12 cellular contexts compared by ENCODE assay signal in the genomic region with DNA sequence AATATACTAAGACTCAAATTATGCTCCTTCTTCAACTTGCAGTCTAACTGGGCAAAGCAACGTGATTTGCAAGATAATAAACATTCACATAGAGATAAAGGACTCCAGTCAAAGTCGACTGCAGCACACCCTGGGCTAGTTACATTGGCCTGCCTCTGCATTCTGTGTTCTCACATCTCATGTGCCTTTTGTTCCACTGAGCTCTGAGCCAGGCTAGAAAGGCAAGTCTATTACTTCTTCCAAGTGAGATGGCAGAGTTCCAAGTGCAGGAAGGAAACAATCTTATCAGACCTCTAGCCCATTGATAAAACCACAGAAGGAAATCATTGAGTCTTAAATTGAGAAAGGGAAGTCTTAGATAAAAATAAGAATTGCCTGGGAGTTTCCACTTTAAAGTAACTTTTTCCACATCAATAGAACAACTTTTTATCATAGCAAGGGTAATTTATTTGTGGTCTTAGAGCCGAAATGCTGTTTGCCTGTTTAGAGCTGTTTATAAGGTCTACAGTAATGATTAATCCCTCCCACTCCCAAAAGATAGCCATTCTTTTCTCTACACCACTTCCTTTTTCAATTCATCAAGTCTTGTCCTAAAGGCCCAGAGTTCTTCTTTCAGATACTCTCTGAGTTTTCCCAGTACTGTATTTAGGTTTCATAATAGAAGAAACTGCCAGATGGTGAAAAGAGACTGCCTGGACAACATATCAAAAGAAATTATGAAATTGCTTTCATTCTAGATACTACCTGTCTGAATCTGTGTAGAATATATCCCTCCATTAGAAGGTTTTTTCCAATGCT.
A peak's percentile ranks its signal among the peaks of the same experiment; 100 is the strongest.
DNase-seq lines count a peak whose midpoint lies in the region; ATAC-seq and TF ChIP-seq lines count a peak whose summit lies in the region.
"Had no signal": no experiment of that assay in that cellular context is flagged by ENCODE, and none has a peak within 500 bp of the region (broad histone marks: within the 10 kb centered on the region; RNA-seq: fewer than 3 reads in every experiment).

No MANE protein-coding gene starts in this region.

- peaks cover 38% of the 10 kb centered on the region for H3K27me3 ChIP-seq in BLaER1
- H3K27me3 ChIP-seq in brain microvascular endothelial cell (replicated peaks), result no peaks in the 10 kb centered on the region
- H3K27me3 ChIP-seq: sigmoid colon had no signal

- H3K9ac ChIP-seq in BLaER1, result no peak overlapping the region

- H3K4me3 Mint-ChIP-seq in activated T-helper 2 cell treated with anti-CD3 and anti-CD28 coated beads, Interferon-gamma antibody, Interleukin-2, Interleukin-4, amounts not matched to agents 10 μg/mL and 5 μg/mL and 100 μg/mL, durations not matched to agents 14 hours and 24 hours and 36 hours (ENCODE audit: low read depth), result no peak overlapping the region
- no peak overlapping the region for H3K4me3 Mint-ChIP-seq in activated naive CD4-positive, alpha-beta T cell treated with anti-CD3 and anti-CD28 coated beads, Interleukin-2, amount 10 ng/mL, durations not matched to agents 7 days and 5 days

- H3K36me3 ChIP-seq in BLaER1, result no peaks in the 10 kb centered on the region
- H3K36me3 ChIP-seq in brain microvascular endothelial cell (replicated peaks), result no peaks in the 10 kb centered on the region
- H3K36me3 ChIP-seq: sigmoid colon had no signal

- ATAC-seq in GM19467 (IDR thresholded peaks at IDR 0.05; ENCODE audit: unreplicated experiment), result peak; percentile 75
- peak; percentile 44 for ATAC-seq in HG03175 (IDR thresholded peaks at IDR 0.05; ENCODE audit: unreplicated experiment)

- in situ Hi-C loops in brain microvascular endothelial cell (cut with HindIII; ENCODE audit: low pct_ligation_motif_present, low sequenced_read_pairs), result no loop called here

- no peaks in the 10 kb centered on the region for H3K36me3 Mint-ChIP-seq in activated T-helper 2 cell treated with anti-CD3 and anti-CD28 coated beads, Interferon-gamma antibody, Interleukin-2, Interleukin-4, amounts not matched to agents 10 μg/mL and 5 μg/mL and 100 μg/mL, durations not matched to agents 14 hours and 24 hours and 36 hours (ENCODE audit: low read depth)
- no peaks in the 10 kb centered on the region for H3K36me3 Mint-ChIP-seq in activated naive CD4-positive, alpha-beta T cell treated with anti-CD3 and anti-CD28 coated beads, Interleukin-2, amount 10 ng/mL, durations not matched to agents 7 days and 5 days

- peak; percentile 31 for DNase-seq in brain microvascular endothelial cell
- DNase-seq in KG1 (lab: John Stamatoyannopoulos, UW), result no peak
- no peak for DNase-seq in activated T-helper 2 cell treated with anti-CD3 and anti-CD28 coated beads, Interferon-gamma antibody, Interleukin-2, Interleukin-4, amounts not matched to agents 10 μg/mL and 5 μg/mL and 100 μg/mL, durations not matched to agents 14 hours and 24 hours and 36 hours (ENCODE audit: low spot score)
- no peak for DNase-seq in NCI-H2196 treated with DMSO at 0.1 percent for 48 hours (lab: John Stamatoyannopoulos, UW; ENCODE audit: unreplicated experiment)
- DNase-seq in activated naive CD4-positive, alpha-beta T cell treated with anti-CD3 and anti-CD28 coated beads, Interleukin-2, amount 10 ng/mL, durations not matched to agents 7 days and 5 days, result no peak
- DNase-seq: activated effector memory CD4-positive, alpha-beta T cell treated with Interleukin-2 at 50 U/mL for 16 hours; AML-193; sigmoid colon; substantia nigra had no signal

- no peaks in the 10 kb centered on the region for H3K27me3 Mint-ChIP-seq in activated T-helper 2 cell treated with anti-CD3 and anti-CD28 coated beads, Interferon-gamma antibody, Interleukin-2, Interleukin-4, amounts not matched to agents 10 μg/mL and 5 μg/mL and 100 μg/mL, durations not matched to agents 14 hours and 24 hours and 36 hours (ENCODE audit: low read depth)
- no peaks in the 10 kb centered on the region for H3K27me3 Mint-ChIP-seq in activated naive CD4-positive, alpha-beta T cell treated with anti-CD3 and anti-CD28 coated beads, Interleukin-2, amount 10 ng/mL, durations not matched to agents 7 days and 5 days

- H3K27ac Mint-ChIP-seq in activated T-helper 2 cell treated with anti-CD3 and anti-CD28 coated beads, Interferon-gamma antibody, Interleukin-2, Interleukin-4, amounts not matched to agents 10 μg/mL and 5 μg/mL and 100 μg/mL, durations not matched to agents 14 hours and 24 hours and 36 hours, result no peak overlapping the region
- no peak overlapping the region for H3K27ac Mint-ChIP-seq in activated naive CD4-positive, alpha-beta T cell treated with anti-CD3 and anti-CD28 coated beads, Interleukin-2, amount 10 ng/mL, durations not matched to agents 7 days and 5 days

- H3K27ac ChIP-seq in BLaER1, result no peak overlapping the region
- no peak overlapping the region for H3K27ac ChIP-seq in brain microvascular endothelial cell
- H3K27ac ChIP-seq: sigmoid colon had no signal

- H3K4me3 ChIP-seq in BLaER1 (no peak overlapping the region), brain microvascular endothelial cell (ENCODE audit: low read depth, low read length) (no peak overlapping the region)
- H3K4me3 ChIP-seq: sigmoid colon had no signal

- no peaks in the 10 kb centered on the region for H3K9me3 Mint-ChIP-seq in activated T-helper 2 cell treated with anti-CD3 and anti-CD28 coated beads, Interferon-gamma antibody, Interleukin-2, Interleukin-4, amounts not matched to agents 10 μg/mL and 5 μg/mL and 100 μg/mL, durations not matched to agents 14 hours and 24 hours and 36 hours
- H3K9me3 Mint-ChIP-seq in activated naive CD4-positive, alpha-beta T cell treated with anti-CD3 and anti-CD28 coated beads, Interleukin-2, amount 10 ng/mL, durations not matched to agents 7 days and 5 days, result no peaks in the 10 kb centered on the region

- peaks cover 6% of the 10 kb centered on the region; the same call in 1 of the 2 replicates for H3K9me3 ChIP-seq in BLaER1
- H3K9me3 ChIP-seq: sigmoid colon had no signal

- peak overlapping the region; percentile 27 for H3K4me2 ChIP-seq in BLaER1

- H4K20me1 ChIP-seq in BLaER1, result no peaks in the 10 kb centered on the region; the same call in 1 of the 2 replicates

- no peaks in the 10 kb centered on the region for H3K4me1 Mint-ChIP-seq in activated T-helper 2 cell treated with anti-CD3 and anti-CD28 coated beads, Interferon-gamma antibody, Interleukin-2, Interleukin-4, amounts not matched to agents 10 μg/mL and 5 μg/mL and 100 μg/mL, durations not matched to agents 14 hours and 24 hours and 36 hours (ENCODE audit: low read depth)
- H3K4me1 Mint-ChIP-seq in activated naive CD4-positive, alpha-beta T cell treated with anti-CD3 and anti-CD28 coated beads, Interleukin-2, amount 10 ng/mL, durations not matched to agents 7 days and 5 days, result no peaks in the 10 kb centered on the region

- CTCF ChIA-PET in activated naive CD4-positive, alpha-beta T cell treated with anti-CD3 and anti-CD28 coated beads, Interleukin-2, amount 10 ng/mL, durations not matched to agents 7 days and 5 days (lab: Charles Lee), result no interaction called here

- TF ChIP-seq CTCF in brain microvascular endothelial cell (IDR thresholded peaks at IDR 0.05; ENCODE audit: low read depth, low read length, missing control alignments), result no peak

- intact Hi-C loops in activated T-helper 2 cell treated with anti-CD3 and anti-CD28 coated beads, Interferon-gamma antibody, Interleukin-2, Interleukin-4, amounts not matched to agents 10 μg/mL and 5 μg/mL and 100 μg/mL, durations not matched to agents 14 hours and 24 hours and 36 hours (cut with micrococcal nuclease), result no loop called here

- H3K4me1 ChIP-seq in BLaER1, result peaks cover 18% of the 10 kb centered on the region
- H3K4me1 ChIP-seq: sigmoid colon had no signal
